ENCODE assay signal across 26 cellular contexts in genomic region chr13:78413887-78414553, GRCh38.
"Had no signal": no experiment of that assay in that cellular context is flagged by ENCODE, and none has a peak within 500 bp of the region (broad histone marks: within the 10 kb centered on the region; RNA-seq: fewer than 3 reads in every experiment).

No MANE protein-coding gene starts in this region.

- H3K9me3 ChIP-seq: stomach, suprapubic skin, testis, thoracic aorta, thyroid gland, tibial artery, tibial nerve, transverse colon, upper lobe of left lung, upper lobe of right lung, uterus, vagina had no signal

- H3K36me3 ChIP-seq: stomach, suprapubic skin, thoracic aorta, thyroid gland, tibial artery, tibial nerve, transverse colon, upper lobe of left lung, upper lobe of right lung, uterus, vagina had no signal

- ATAC-seq: stimulated activated effector memory CD8-positive, alpha-beta T cell treated with anti-CD3 and anti-CD28 coated beads, Interleukin-12 subunit alpha, Interleukin-12 subunit beta, amount 100 ng/mL, for 72 hours; stimulated activated memory B cell treated with anti-CD40 and anti-IgM and Interleukin-4, amounts not matched to agents 10 μg/mL and 1 μg/mL and 100 μg/mL, for 72 hours; stimulated activated naive B cell treated with anti-CD40 and anti-IgM and Interleukin-4, amounts not matched to agents 10 μg/mL and 1 μg/mL and 100 μg/mL, for 72 hours; stimulated activated naive CD8-positive, alpha-beta T cell treated with anti-CD3 and anti-CD28 coated beads, Interleukin-15, amount 100 ng/mL, for 72 hours; upper lobe of right lung had no signal

- FAIRE-seq: urothelium cell line had no signal

- H3K4me1 ChIP-seq: stomach, suprapubic skin, testis, thyroid gland, tibial artery, tibial nerve, transverse colon, upper lobe of left lung, upper lobe of right lung, uterus, vagina had no signal

- H3K27ac ChIP-seq: stomach, suprapubic skin, testis, thoracic aorta, thyroid gland, tibial artery, tibial nerve, transverse colon, upper lobe of left lung, upper lobe of right lung, uterus, vagina had no signal

- H3K4me3 ChIP-seq: stomach, suprapubic skin, testis, thoracic aorta, thyroid gland, tibial artery, tibial nerve, transverse colon, upper lobe of left lung, upper lobe of right lung, uterus, vagina had no signal

- H3K27me3 ChIP-seq: stomach, suprapubic skin, testis, thyroid gland, tibial artery, tibial nerve, transverse colon, upper lobe of left lung, upper lobe of right lung, uterus, vagina had no signal

- DNase-seq: stimulated activated CD4-positive, alpha-beta T cell treated with anti-CD3 and anti-CD28 coated beads, Interleukin-2, amount 100 ng/mL, for 48 hours; stimulated activated CD4-positive, alpha-beta T cell treated with anti-CD3 and anti-CD28 coated beads, Interleukin-4, amount 100 ng/mL, for 1 hour; stimulated activated CD4-positive, alpha-beta T cell treated with anti-CD3 and anti-CD28 coated beads, Interleukin-4, amount 100 ng/mL, for 24 hours; stimulated activated CD4-positive, alpha-beta T cell treated with anti-CD3 and anti-CD28 coated beads, Interleukin-4, amount 100 ng/mL, for 4 hours; stimulated activated CD8-positive, alpha-beta memory T cell treated with anti-CD3 and anti-CD28 coated beads, Interleukin-4, amount 100 ng/mL, for 48 hours; stimulated activated naive B cell treated with anti-CD40 and anti-IgM and Interleukin-4, amounts not matched to agents 10 μg/mL and 1 μg/mL and 100 μg/mL, for 72 hours; stimulated activated naive CD4-positive, alpha-beta T cell; stimulated activated naive CD4-positive, alpha-beta T cell treated with Interleukin-2 at 50 U/mL for 16 hours; stimulated activated naive CD8-positive, alpha-beta T cell treated with anti-CD3 and anti-CD28 coated beads, Interleukin-15, amount 100 ng/mL, for 72 hours; stomach; substantia nigra; testis; thyroid gland; tibial artery; transverse colon; trophoblast cell; upper lobe of left lung; upper lobe of right lung; uterus had no signal
